In genomic region chr11:111977141-111978027, GRCh38 we compare ENCODE assay signal across 8 cellular contexts. TPM values are rescaled to one million over a fixed set of nuclear protein-coding genes. Genes with fewer than 3 reads are reported as not detected.
DNase-seq lines count a peak whose midpoint lies in the region; ATAC-seq and TF ChIP-seq lines count a peak whose summit lies in the region.

No MANE protein-coding gene starts in this region.

- peak; percentile 9 for TF ChIP-seq RAD21 in neural cell (conservative IDR thresholded peaks at IDR 0.05)

- intact Hi-C loops in aorta (cut with DNase I): loop anchor here (1.0 to 5.0 kb wide), 3 partner anchors 40 to 98 kb away; partner anchors contain the start of genes DIXDC1 (in 2 of the 2), CFAP68 (in 1 of the 2) and FDXACB1 (in 1 of the 2)

- CTCF ChIA-PET in activated naive CD4-positive, alpha-beta T cell treated with anti-CD3 and anti-CD28 coated beads, Interleukin-2, amount 10 ng/mL, durations not matched to agents 7 days and 5 days (lab: Charles Lee): interaction anchor here (9.4 kb wide), 1 partner anchor 43 kb away, joined by 217 read pairs; the partner anchor contains the start of gene DIXDC1

- no peaks in the 10 kb centered on the region for H3K36me3 Mint-ChIP-seq in activated naive CD4-positive, alpha-beta T cell treated with anti-CD3 and anti-CD28 coated beads, Interleukin-2, amount 10 ng/mL, durations not matched to agents 7 days and 5 days

- under 1% methylated on average over 66 of the region's 67 CpGs for WGBS in HUES64
- 0 to 1% methylated on average over 44 to 67 of the region's 67 CpGs for WGBS in aorta, 2 donors

- no peak for TF ChIP-seq CTCF in neural cell (IDR thresholded peaks at IDR 0.05; ENCODE audit: poor library complexity, severe bottlenecking)

- H3K4me1 ChIP-seq in HUES64 (ENCODE audit: insufficient read depth, low read length): peaks cover 29% of the 10 kb centered on the region
- H3K4me1 ChIP-seq in aorta (ENCODE audit: control insufficient read depth in 1 of 2, insufficient read depth in 2 of 2, low read length in 2 of 2): peaks cover 0 to 4% of the 10 kb centered on the region in 2 donors

- TF ChIP-seq EP300 in neural cell (conservative IDR thresholded peaks at IDR 0.05; ENCODE audit: poor library complexity, severe bottlenecking): no peak

- H3K27me3 ChIP-seq in HUES64 (ENCODE audit: insufficient read depth, low read length) (no peaks in the 10 kb centered on the region), neural cell (ENCODE audit: insufficient read depth, low read depth, low read length) (peaks cover 4% of the 10 kb centered on the region), aorta (ENCODE audit: control insufficient read depth in 1 of 2, insufficient read depth in 2 of 2, low read length in 1 of 2) (no peaks in the 10 kb centered on the region)

- no peaks in the 10 kb centered on the region for H4K20me1 ChIP-seq in neural cell (ENCODE audit: insufficient read depth)

- no peaks in the 10 kb centered on the region for H3K79me2 ChIP-seq in neural cell (replicated peaks; ENCODE audit: insufficient read depth, low read length)

- H2AFZ ChIP-seq in neural cell (ENCODE audit: low read depth, low read length): no peak overlapping the region

- H3K4me3 ChIP-seq in HUES64 (ENCODE audit: low read length) (peak overlapping the region; percentile 70), neural cell (ENCODE audit: low read length) (peak overlapping the region; percentile 68), aorta (ENCODE audit: low read length in 2 of 2) (peak overlapping the region; percentile 43 to 68)

- DNase-seq in ELF-1 (ENCODE audit: low read depth, low spot score) (peak; percentile 61), globus pallidus (ENCODE audit: low spot score) (peak; percentile 77), aorta (peak; percentile 81 to 94), SW 1271 (lab: John Stamatoyannopoulos, UW) (no peak)
- DNase-seq in activated naive CD4-positive, alpha-beta T cell treated with anti-CD3 and anti-CD28 coated beads, Interleukin-2, amount 10 ng/mL, durations not matched to agents 7 days and 5 days: peak; percentile 44

- peak overlapping the region; percentile 69 for H3K4me2 ChIP-seq in neural cell (ENCODE audit: low read length)

- H3K27ac Mint-ChIP-seq in activated naive CD4-positive, alpha-beta T cell treated with anti-CD3 and anti-CD28 coated beads, Interleukin-2, amount 10 ng/mL, durations not matched to agents 7 days and 5 days: no peak overlapping the region

- ATAC-seq in aorta (ENCODE audit: low FRiP score) (peak; percentile 83), HG02610 (IDR thresholded peaks at IDR 0.05; ENCODE audit: unreplicated experiment) (no peak)

- H3K9ac ChIP-seq in HUES64 (ENCODE audit: low read depth, low read length) (peak overlapping the region; percentile 18), neural cell (ENCODE audit: low read length) (peak overlapping the region; percentile 63)

- H3K9me2 ChIP-seq in neural cell (ENCODE audit: insufficient read depth, low read length): no peaks in the 10 kb centered on the region

- H3K4me1 Mint-ChIP-seq in activated naive CD4-positive, alpha-beta T cell treated with anti-CD3 and anti-CD28 coated beads, Interleukin-2, amount 10 ng/mL, durations not matched to agents 7 days and 5 days: peaks cover 8% of the 10 kb centered on the region

- H3K27ac ChIP-seq in HUES64 (ENCODE audit: low read depth, low read length) (no peak overlapping the region), neural cell (ENCODE audit: low read length) (no peak overlapping the region), aorta (ENCODE audit: low read depth in 1 of 2, low read length in 2 of 2) (peak overlapping the region; percentile 94 to 98)

- no peaks in the 10 kb centered on the region for H3F3A ChIP-seq in neural cell (ENCODE audit: insufficient read depth, low read length, poor library complexity, severe bottlenecking)

- H3K4me3 Mint-ChIP-seq in activated naive CD4-positive, alpha-beta T cell treated with anti-CD3 and anti-CD28 coated beads, Interleukin-2, amount 10 ng/mL, durations not matched to agents 7 days and 5 days: peak overlapping the region; percentile 55

- peaks cover 6% of the 10 kb centered on the region for H3K36me3 ChIP-seq in HUES64 (ENCODE audit: insufficient read depth, low read length)
- no peaks in the 10 kb centered on the region for H3K36me3 ChIP-seq in neural cell (ENCODE audit: insufficient read depth, low read length)
- H3K36me3 ChIP-seq in aorta (ENCODE audit: control insufficient read depth in 1 of 2, insufficient read depth in 2 of 2, low read length in 1 of 2): no peaks in the 10 kb centered on the region

- H3K27me3 Mint-ChIP-seq in activated naive CD4-positive, alpha-beta T cell treated with anti-CD3 and anti-CD28 coated beads, Interleukin-2, amount 10 ng/mL, durations not matched to agents 7 days and 5 days: peaks cover 34% of the 10 kb centered on the region

- no peaks in the 10 kb centered on the region for H3K9me3 ChIP-seq in HUES64 (ENCODE audit: insufficient read depth, low read depth, low read length)
- no peaks in the 10 kb centered on the region for H3K9me3 ChIP-seq in neural cell (ENCODE audit: low read length)
- H3K9me3 ChIP-seq in aorta (ENCODE audit: control insufficient read depth, low read length): no peaks in the 10 kb centered on the region

- H3K9me3 Mint-ChIP-seq in activated naive CD4-positive, alpha-beta T cell treated with anti-CD3 and anti-CD28 coated beads, Interleukin-2, amount 10 ng/mL, durations not matched to agents 7 days and 5 days: no peaks in the 10 kb centered on the region

TF ChIP-seq in neural cell, 6 proteins besides CTCF, POLR2A, EP300 and RAD21:
- TF ChIP-seq EZH2 (IDR thresholded peaks at IDR 0.05; ENCODE audit: borderline replicate concordance, insufficient read depth, low read length, poor library complexity, severe bottlenecking) (no peak), SMC3 (conservative IDR thresholded peaks at IDR 0.05; ENCODE audit: poor library complexity) (peak; percentile 12)
TF ChIP-seq in neural cell: peak in this region for 1.

RNA-seq across cellular contexts. Expression of gene DIXDC1, which starts 40.2 kb away (rescaled TPM):
- 8.9 TPM for polyA plus RNA-seq in HUES64 (2013, experiment 1 of 2)
- polyA plus RNA-seq in HUES64 (2013, experiment 2 of 2): 10.5 TPM
- polyA plus RNA-seq in neural cell: 54.6 and 59.9 TPM in 2 replicates
- 81.8 and 89.1 TPM in 2 replicates for polyA minus RNA-seq in neural cell
- total RNA-seq in aorta: 10 to 100 TPM; 54.4 to 61.8 TPM
- polyA plus RNA-seq in aorta: 10 to 100 TPM; 29.8 to 33.0 TPM

RNA-seq across cellular contexts. Expression of gene DLAT, which starts 47.8 kb away (rescaled TPM):
- 54.7 TPM for polyA plus RNA-seq in HUES64 (2013, experiment 1 of 2)
- polyA plus RNA-seq in HUES64 (2013, experiment 2 of 2): 57.2 TPM
- polyA plus RNA-seq in neural cell (38.3 and 41.1 TPM in 2 replicates), aorta (10 to 100 TPM; 11.9 to 12.8 TPM)
- 61.4 and 64.3 TPM in 2 replicates for polyA minus RNA-seq in neural cell
- total RNA-seq in aorta: 10 to 100 TPM; 20.7 to 20.8 TPM

RNA-seq across cellular contexts. Expression of gene C11orf52, which starts 58.7 kb away (rescaled TPM):
- polyA plus RNA-seq in HUES64 (2013, experiment 1 of 2): 0.75 TPM
- 1.3 TPM for polyA plus RNA-seq in HUES64 (2013, experiment 2 of 2)
- polyA plus RNA-seq in neural cell (not detected in 2 replicates), aorta (1 to 10 TPM; 5.3 to 5.6 TPM)
- polyA minus RNA-seq in neural cell: not detected in 2 replicates
- total RNA-seq in aorta: 1 to 10 TPM; 2.7 to 5.2 TPM

Comparison
In these comparisons a context has a peak if more than half of its experiments do, and no peak if none do; other contexts are left out.
1. DNase-seq: peak in ELF-1 (single experiment), activated naive CD4-positive, alpha-beta T cell treated with anti-CD3 and anti-CD28 coated beads, Interleukin-2, amount 10 ng/mL, durations not matched to agents 7 days and 5 days (single experiment), globus pallidus (single experiment) and aorta (2 of 2); none in SW 1271 (0 of 2).
2. H3K27ac ChIP-seq: peak in aorta (2 of 2); none in HUES64 (single experiment) and neural cell (single experiment).
3. Peak in every context shown above with its lines, with median percentiles within 50 percentile points of each other: H3K4me3 ChIP-seq.